ENCODE assay signal across 7 cellular contexts in the genomic region with DNA sequence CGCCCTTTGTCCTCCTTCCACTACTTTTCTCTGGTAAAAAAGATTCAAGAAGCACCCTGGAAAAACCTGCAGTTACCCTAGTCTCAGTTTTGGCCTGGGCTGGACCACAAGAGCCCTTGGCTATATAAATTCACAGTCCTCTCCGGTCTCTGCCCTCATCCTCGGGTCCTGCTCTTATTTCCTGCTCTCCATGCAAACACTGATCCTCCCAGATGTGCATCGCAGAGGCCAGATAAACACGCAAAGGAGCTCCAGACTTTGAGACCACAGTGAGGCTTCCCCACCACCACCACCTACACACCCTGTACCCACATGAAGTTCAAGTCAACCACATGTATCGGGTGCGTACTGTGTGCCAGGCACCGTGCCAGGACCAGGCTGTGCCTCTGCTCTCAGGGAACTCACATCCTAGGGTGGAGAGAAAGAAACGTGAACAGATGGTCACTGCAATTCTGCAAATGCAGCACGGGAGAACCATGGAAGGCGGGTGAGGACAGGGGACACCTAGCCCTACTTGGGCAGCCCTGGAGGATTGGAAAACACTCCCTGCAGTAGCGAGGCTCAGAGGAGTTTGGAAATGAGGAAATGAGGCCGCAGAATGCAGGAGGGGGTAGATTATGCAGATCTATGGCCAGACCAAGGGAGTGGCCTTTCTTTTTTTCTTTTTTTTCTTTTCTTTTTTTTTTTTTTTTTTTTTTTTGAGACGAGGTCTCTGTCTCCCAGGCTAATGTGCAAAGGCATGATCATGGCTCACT. TPM values are rescaled to one million over a fixed set of nuclear protein-coding genes. Genes with fewer than 3 reads are reported as not detected.
DNase-seq lines count a peak whose midpoint lies in the region; ATAC-seq, FAIRE-seq and TF ChIP-seq lines count a peak whose summit lies in the region.

No MANE protein-coding gene starts in this region.

- peak overlapping the region; percentile 82 for H3K27ac ChIP-seq in KMS-11
- peak overlapping the region; percentile 59 to 87 (median 83) for H3K27ac ChIP-seq in body of pancreas
- H3K27ac ChIP-seq in iPS-18a (ENCODE audit: low read length), result peak overlapping the region; percentile 69
- H3K27ac ChIP-seq in small intestine (ENCODE audit: low read depth in 1 of 2, low read length in 1 of 2), result peak overlapping the region; percentile 61 to 90

- TF ChIP-seq CTCF in KMS-11 (conservative IDR thresholded peaks at IDR 0.05; ENCODE audit: low read depth, low read length), result 0 out of 2 replicates have a peak, but pooled peaks have one; percentile 29
- no peak for TF ChIP-seq CTCF in body of pancreas (IDR thresholded peaks at IDR 0.05)

- no peak for FAIRE-seq in small intestine (lab: Jason Lieb, UNC)

- peak; percentile 2 to 48 (median 35) for TF ChIP-seq POLR2A in body of pancreas (IDR thresholded peaks at IDR 0.05)

- H3K27me3 ChIP-seq in KMS-11 (ENCODE audit: insufficient read depth, low read depth) (no peaks in the 10 kb centered on the region), body of pancreas (no peaks in the 10 kb centered on the region), iPS-18a (ENCODE audit: control insufficient read depth, insufficient read depth, low read length) (no peaks in the 10 kb centered on the region), small intestine (ENCODE audit: control insufficient read depth in 2 of 2, insufficient read depth in 2 of 2, low read length in 2 of 2) (no peaks in the 10 kb centered on the region)

- peak overlapping the region; percentile 97 for H3K4me2 ChIP-seq in KMS-11

- H3K9me3 ChIP-seq in body of pancreas (no peaks in the 10 kb centered on the region), iPS-18a (ENCODE audit: control insufficient read depth, low read depth, low read length) (no peaks in the 10 kb centered on the region), small intestine (ENCODE audit: control insufficient read depth, low read depth) (no peaks in the 10 kb centered on the region)

- 11 to 12% methylated on average over 14 of the region's 14 CpGs for WGBS in body of pancreas, 2 donors
- 2 to 6% (median 4%) methylated on average over 13 to 14 of the region's 14 CpGs for WGBS in small intestine, 3 donors

- H3K36me3 ChIP-seq in KMS-11 (ENCODE audit: insufficient read depth) (no peaks in the 10 kb centered on the region), body of pancreas (replicated peaks in 1 of 2; ENCODE audit: insufficient read depth in 1 of 2, low read depth in 2 of 2) (peaks cover 7 to 12% of the 10 kb centered on the region in 2 donors), iPS-18a (ENCODE audit: control insufficient read depth, low read depth, low read length) (no peaks in the 10 kb centered on the region), small intestine (ENCODE audit: control insufficient read depth in 2 of 2, insufficient read depth in 2 of 2, low read length in 2 of 2) (peaks cover 15 to 25% of the 10 kb centered on the region in 2 donors)

- no peaks in the 10 kb centered on the region for H4K20me1 ChIP-seq in KMS-11 (ENCODE audit: insufficient read depth)

- H3K9ac ChIP-seq in KMS-11, result peak overlapping the region; percentile 57
- peak overlapping the region; percentile 56 for H3K9ac ChIP-seq in iPS-18a (ENCODE audit: low read length)

- peak overlapping the region; percentile 83 for H2AFZ ChIP-seq in KMS-11 (ENCODE audit: low read depth)

- DNase-seq in T-helper 9 cell (peak; percentile 48), body of pancreas (peak; percentile 73 to 82 (median 79)), small intestine (peak; percentile 94), NCI-H345 (lab: John Stamatoyannopoulos, UW) (no peak)

- ATAC-seq in GM18870 (IDR thresholded peaks at IDR 0.05; ENCODE audit: unreplicated experiment) (peak; percentile 6), body of pancreas (peak; percentile 20)

- peak overlapping the region; percentile 52 for H3K4me3 ChIP-seq in KMS-11 (IDR thresholded peaks at IDR 0.05; ENCODE audit: insufficient read depth, low read depth, low read length)
- H3K4me3 ChIP-seq in body of pancreas, result no peak overlapping the region
- peak overlapping the region; percentile 57 for H3K4me3 ChIP-seq in iPS-18a (ENCODE audit: low read length)
- H3K4me3 ChIP-seq in small intestine (ENCODE audit: low read depth in 1 of 2, low read length in 2 of 2), result peak overlapping the region in 1 of 2 donors; percentile 12

- peaks cover 2% of the 10 kb centered on the region; the same call in 1 of the 2 replicates for H3K79me2 ChIP-seq in KMS-11 (ENCODE audit: insufficient read depth, low read depth)

- H3K4me1 ChIP-seq in KMS-11 (ENCODE audit: low read depth, poor library complexity, severe bottlenecking) (peaks cover 33% of the 10 kb centered on the region), body of pancreas (peaks cover 42% of the 10 kb centered on the region), iPS-18a (ENCODE audit: control insufficient read depth, low read depth, low read length) (peaks cover 21% of the 10 kb centered on the region), small intestine (ENCODE audit: control insufficient read depth in 2 of 2, insufficient read depth in 1 of 2, low read depth in 1 of 2, low read length in 1 of 2) (peaks cover 0 to 3% of the 10 kb centered on the region in 2 donors)

- intact Hi-C loops in body of pancreas (cut with DNase I), result no loop called here

RNA-seq across cellular contexts. Expression of a gene that starts 7.5 kb away (rescaled TPM):
- 10 to 100 TPM; 67.2 to 98.9 TPM for total RNA-seq in body of pancreas
- 100 to 1,000 TPM in 2 of 3 donors, 10 to 100 TPM in 1; 94.3 to 144 (median 111) TPM for polyA plus RNA-seq in small intestine

RNA-seq across cellular contexts. Expression of a gene that starts 11.8 kb away (rescaled TPM):
- 10 to 100 TPM; 15.3 to 15.8 TPM for total RNA-seq in body of pancreas
- polyA plus RNA-seq in small intestine, result 100 to 1,000 TPM; 247 to 345 (median 280) TPM

RNA-seq across cellular contexts. Expression of a gene that starts 25.1 kb away (rescaled TPM):
- total RNA-seq in body of pancreas, result 1 to 10 TPM; 3.0 to 7.3 TPM
- 1 to 10 TPM in 2 of 3 donors, under 1 TPM in 1; 0.54 to 8.4 (median 3.1) TPM for polyA plus RNA-seq in small intestine

RNA-seq across cellular contexts. Expression of a gene that starts 50.5 kb away (rescaled TPM):
- total RNA-seq in body of pancreas, result under 1 TPM; 0.33 to 0.52 TPM
- polyA plus RNA-seq in small intestine, result under 1 TPM in 1 of 3 donors, not detected in 2; 0.09 TPM

Comparison
In these comparisons a context has a peak if more than half of its experiments do, and no peak if none do; other contexts are left out.
1. H3K4me3 ChIP-seq: peak in KMS-11 (single experiment) and iPS-18a (single experiment); none in body of pancreas (0 of 2).
2. Peak in every context shown above with its lines, with median percentiles within 50 percentile points of each other: H3K27ac ChIP-seq.